13 cellular contexts compared by ENCODE assay signal in the genomic region with DNA sequence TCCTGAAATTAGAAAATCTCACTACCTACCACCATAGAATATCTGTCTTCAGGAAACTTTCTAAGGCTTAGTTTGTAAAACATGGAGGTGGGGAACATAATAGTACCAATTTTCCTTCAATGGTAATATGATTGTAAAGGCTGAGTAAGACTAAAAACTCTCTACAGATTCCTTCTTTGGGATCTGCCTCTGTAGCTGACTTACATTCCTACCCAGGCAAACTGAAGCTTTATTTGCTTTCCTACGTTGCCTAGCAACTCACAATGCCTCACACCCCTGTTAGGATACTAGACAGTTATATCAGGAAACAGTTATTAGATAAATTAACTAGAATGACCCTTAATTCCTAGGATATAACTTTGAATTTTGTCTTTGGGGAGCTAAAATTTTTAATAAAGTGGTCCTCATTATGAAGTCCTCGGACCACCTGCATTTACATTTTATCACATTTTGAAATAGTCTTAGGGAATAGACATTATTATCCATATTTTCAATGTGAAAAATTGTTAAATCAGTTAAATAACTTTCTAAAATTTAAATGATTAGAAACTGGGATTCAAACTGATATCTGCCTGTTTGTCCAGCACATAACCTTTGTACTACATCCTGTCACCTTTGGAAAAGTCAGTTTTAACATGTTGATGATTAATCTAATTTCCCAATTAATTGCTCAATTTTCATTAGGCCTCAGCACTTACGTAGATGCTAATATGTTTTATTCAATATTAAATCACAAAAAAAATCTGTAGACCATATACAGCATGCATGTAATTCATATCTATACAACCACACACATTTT.
A peak's percentile ranks its signal among the peaks of the same experiment; 100 is the strongest.
DNase-seq lines count a peak whose midpoint lies in the region; ATAC-seq, FAIRE-seq and TF ChIP-seq lines count a peak whose summit lies in the region.
"Had no signal": no experiment of that assay in that cellular context is flagged by ENCODE, and none has a peak within 500 bp of the region (broad histone marks: within the 10 kb centered on the region; RNA-seq: fewer than 3 reads in every experiment).

No MANE protein-coding gene starts in this region.

- no peak for FAIRE-seq in small intestine (lab: Jason Lieb, UNC)
- FAIRE-seq: endothelial cell of umbilical vein had no signal

- no peak overlapping the region for H3K4me3 Mint-ChIP-seq in activated T-cell treated with anti-CD3 and anti-CD28 coated beads, Interleukin-2, amount 50 U/mL, for 4 hours

- H3K9me3 ChIP-seq in RWPE2 (ENCODE audit: severe bottlenecking): no peaks in the 10 kb centered on the region
- no peaks in the 10 kb centered on the region for H3K9me3 ChIP-seq in small intestine (ENCODE audit: control insufficient read depth, low read depth)
- H3K9me3 ChIP-seq: uterus had no signal

- H3K4me3 ChIP-seq in RWPE2 (ENCODE audit: severe bottlenecking) (no peak overlapping the region), small intestine (ENCODE audit: low read depth in 1 of 2, low read length in 2 of 2) (no peak overlapping the region)
- H3K4me3 ChIP-seq: uterus had no signal

- H3K9me3 Mint-ChIP-seq in activated T-cell treated with anti-CD3 and anti-CD28 coated beads, Interleukin-2, amount 50 U/mL, for 4 hours: peaks cover 6% of the 10 kb centered on the region
- H3K9me3 Mint-ChIP-seq: activated T-helper 2 cell treated with anti-CD3 and anti-CD28 coated beads, Interferon-gamma antibody, Interleukin-2, Interleukin-4, amounts not matched to agents 10 μg/mL and 5 μg/mL and 100 μg/mL, durations not matched to agents 14 hours and 24 hours and 36 hours had no signal

- H3K27me3 ChIP-seq in RWPE2 (ENCODE audit: insufficient read depth, poor library complexity, severe bottlenecking) (peaks cover 5% of the 10 kb centered on the region), small intestine (ENCODE audit: control insufficient read depth in 2 of 2, insufficient read depth in 2 of 2, low read length in 2 of 2) (peaks cover 0 to 2% of the 10 kb centered on the region in 2 donors)
- H3K27me3 ChIP-seq: uterus had no signal

- H3K27me3 Mint-ChIP-seq in activated T-cell treated with anti-CD3 and anti-CD28 coated beads, Interleukin-2, amount 50 U/mL, for 4 hours (ENCODE audit: low read depth): no peaks in the 10 kb centered on the region

- ATAC-seq in RWPE2 (ENCODE audit: low read depth): peak; percentile 48; the same call in 1 of the 3 replicates
- ATAC-seq in activated T-cell treated with anti-CD3 and anti-CD28 coated beads, Interleukin-2, amount 50 U/mL, for 4 hours: no peak
- ATAC-seq in GM21360 (IDR thresholded peaks at IDR 0.05; ENCODE audit: unreplicated experiment): no peak

- TF ChIP-seq CTCF in RWPE2 (IDR thresholded peaks at IDR 0.05; ENCODE audit: poor library complexity, severe bottlenecking): no peak

- no peaks in the 10 kb centered on the region for H3K4me1 ChIP-seq in RWPE2 (ENCODE audit: insufficient read depth, poor library complexity, severe bottlenecking)
- no peaks in the 10 kb centered on the region for H3K4me1 ChIP-seq in small intestine (ENCODE audit: control insufficient read depth in 2 of 2, insufficient read depth in 1 of 2, low read depth in 1 of 2, low read length in 1 of 2)
- H3K4me1 ChIP-seq: uterus had no signal

- H3K36me3 ChIP-seq in RWPE2 (ENCODE audit: low read depth): no peaks in the 10 kb centered on the region
- H3K36me3 ChIP-seq in small intestine (ENCODE audit: control insufficient read depth in 2 of 2, insufficient read depth in 2 of 2, low read length in 2 of 2): no peaks in the 10 kb centered on the region
- H3K36me3 ChIP-seq: uterus had no signal

- DNase-seq in NCI-H82 (lab: John Stamatoyannopoulos, UW): peak; percentile 13
- DNase-seq in NCI-H82 treated with DMSO at 0.1 percent for 48 hours (lab: John Stamatoyannopoulos, UW; ENCODE audit: unreplicated experiment): no peak
- DNase-seq in RWPE2 (ENCODE audit: low spot score): no peak
- DNase-seq in iPS-NIHi7 (ENCODE audit: extremely low spot score): peak; percentile 20
- peak; percentile 69 for DNase-seq in small intestine
- no peak for DNase-seq in activated T-cell treated with anti-CD3 and anti-CD28 coated beads, Interleukin-2, amount 50 U/mL, for 4 hours
- no peak for DNase-seq in HPDE6-E6E7 (ENCODE audit: extremely low spot score)
- DNase-seq: ACHN, NCI-H1048, uterus had no signal

- H3K4me1 Mint-ChIP-seq in activated T-cell treated with anti-CD3 and anti-CD28 coated beads, Interleukin-2, amount 50 U/mL, for 4 hours (ENCODE audit: low read depth): no peaks in the 10 kb centered on the region

- WGBS in small intestine, 3 donors: 27 to 52% (median 30%) methylated on average over 3 of the region's 3 CpGs

- no peaks in the 10 kb centered on the region for H3K36me3 Mint-ChIP-seq in activated T-cell treated with anti-CD3 and anti-CD28 coated beads, Interleukin-2, amount 50 U/mL, for 4 hours (ENCODE audit: insufficient read depth)

- H3K27ac ChIP-seq in RWPE2 (ENCODE audit: poor library complexity, severe bottlenecking) (no peak overlapping the region), small intestine (ENCODE audit: low read depth in 1 of 2, low read length in 1 of 2) (no peak overlapping the region)
- H3K27ac ChIP-seq: uterus had no signal

Comparison
In these comparisons a context has a peak if more than half of its experiments do, and no peak if none do; other contexts are left out.
1. DNase-seq: peak in NCI-H82 (single experiment), iPS-NIHi7 (single experiment) and small intestine (single experiment); none in NCI-H82 treated with DMSO at 0.1 percent for 48 hours (single experiment), RWPE2 (single experiment), activated T-cell treated with anti-CD3 and anti-CD28 coated beads, Interleukin-2, amount 50 U/mL, for 4 hours (single experiment) and HPDE6-E6E7 (single experiment).